ENCODE assay signal across 8 cellular contexts in the genomic region with DNA sequence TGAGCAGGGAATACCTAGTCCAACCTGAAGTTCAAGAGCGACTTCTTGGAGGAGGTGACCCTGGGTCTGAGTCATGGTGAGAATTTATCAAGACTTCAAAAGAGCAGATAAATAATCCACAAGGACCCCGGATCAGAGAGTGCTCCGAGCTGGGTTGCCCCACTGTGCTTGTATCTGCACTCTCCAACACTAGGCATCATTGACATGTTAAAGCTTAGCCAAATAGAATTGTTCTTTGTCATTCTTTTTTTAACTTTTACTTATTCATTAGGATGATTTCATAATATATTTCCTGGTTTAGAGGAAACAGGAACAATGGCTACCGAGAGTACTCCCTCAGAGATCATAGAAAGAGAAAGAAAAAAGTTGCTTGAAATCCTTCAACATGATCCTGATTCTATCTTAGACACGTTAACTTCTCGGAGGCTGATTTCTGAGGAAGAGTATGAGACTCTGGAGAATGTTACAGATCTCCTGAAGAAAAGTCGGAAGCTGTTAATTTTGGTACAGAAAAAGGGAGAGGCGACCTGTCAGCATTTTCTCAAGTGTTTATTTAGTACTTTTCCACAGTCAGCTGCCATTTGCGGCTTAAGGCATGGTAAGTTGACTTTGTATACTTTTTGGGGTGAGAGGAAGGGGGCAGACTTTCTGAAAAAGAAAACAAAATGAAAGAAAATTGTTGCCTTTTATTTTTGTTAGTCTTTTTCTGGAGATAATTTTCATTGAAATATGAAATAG. TPM values are rescaled to one million over a fixed set of nuclear protein-coding genes. Genes with fewer than 3 reads are reported as not detected.
A peak's percentile ranks its signal among the peaks of the same experiment; 100 is the strongest.
DNase-seq lines count a peak whose midpoint lies in the region; ATAC-seq and TF ChIP-seq lines count a peak whose summit lies in the region.

A gene with protein sequence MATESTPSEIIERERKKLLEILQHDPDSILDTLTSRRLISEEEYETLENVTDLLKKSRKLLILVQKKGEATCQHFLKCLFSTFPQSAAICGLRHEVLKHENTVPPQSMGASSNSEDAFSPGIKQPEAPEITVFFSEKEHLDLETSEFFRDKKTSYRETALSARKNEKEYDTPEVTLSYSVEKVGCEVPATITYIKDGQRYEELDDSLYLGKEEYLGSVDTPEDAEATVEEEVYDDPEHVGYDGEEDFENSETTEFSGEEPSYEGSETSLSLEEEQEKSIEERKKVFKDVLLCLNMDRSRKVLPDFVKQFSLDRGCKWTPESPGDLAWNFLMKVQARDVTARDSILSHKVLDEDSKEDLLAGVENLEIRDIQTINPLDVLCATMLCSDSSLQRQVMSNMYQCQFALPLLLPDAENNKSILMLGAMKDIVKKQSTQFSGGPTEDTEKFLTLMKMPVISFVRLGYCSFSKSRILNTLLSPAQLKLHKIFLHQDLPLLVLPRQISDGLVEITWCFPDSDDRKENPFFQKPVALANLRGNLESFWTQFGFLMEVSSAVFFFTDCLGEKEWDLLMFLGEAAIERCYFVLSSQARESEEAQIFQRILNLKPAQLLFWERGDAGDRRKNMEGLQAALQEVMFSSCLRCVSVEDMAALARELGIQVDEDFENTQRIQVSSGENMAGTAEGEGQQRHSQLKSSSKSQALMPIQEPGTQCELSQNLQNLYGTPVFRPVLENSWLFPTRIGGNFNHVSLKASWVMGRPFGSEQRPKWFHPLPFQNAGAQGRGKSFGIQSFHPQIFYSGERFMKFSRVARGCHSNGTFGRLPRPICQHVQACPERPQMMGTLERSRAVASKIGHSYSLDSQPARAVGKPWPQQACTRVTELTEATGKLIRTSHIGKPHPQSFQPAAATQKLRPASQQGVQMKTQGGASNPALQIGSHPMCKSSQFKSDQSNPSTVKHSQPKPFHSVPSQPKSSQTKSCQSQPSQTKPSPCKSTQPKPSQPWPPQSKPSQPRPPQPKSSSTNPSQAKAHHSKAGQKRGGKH (plus strand): TSS at position 300 of the 738 bp plus-strand sequence. CDS start 16 bp downstream, at position 316.

- H3K27ac Mint-ChIP-seq in activated naive CD8-positive, alpha-beta T cell treated with anti-CD3 and anti-CD28 coated beads, Interleukin-2, amount 50 U/mL, for 24 hours = peak within 1 kb of the TSS; percentile 88
- peak within 1 kb of the TSS; percentile 41 to 95 (median 87) for H3K27ac Mint-ChIP-seq in immature natural killer cell

- no peaks in the 10 kb centered on the region for H3K27me3 ChIP-seq in BJ (ENCODE audit: control insufficient read depth, insufficient read depth, low read length)

- H3K27me3 Mint-ChIP-seq in activated naive CD8-positive, alpha-beta T cell treated with anti-CD3 and anti-CD28 coated beads, Interleukin-2, amount 50 U/mL, for 24 hours = peaks cover 6% of the 10 kb centered on the region
- peaks cover 4 to 8% (median 8%) of the 10 kb centered on the region in 3 donors for H3K27me3 Mint-ChIP-seq in immature natural killer cell (ENCODE audit: low read depth in 3 of 3)

- H3K36me3 ChIP-seq in BJ (ENCODE audit: control insufficient read depth, insufficient read depth, low read length) = no peaks in the 10 kb centered on the region

- DNase-seq in BJ (ENCODE audit: low read depth) = no peak
- DNase-seq in LoVo (ENCODE audit: low spot score) = peak; percentile 51
- DNase-seq in activated naive CD8-positive, alpha-beta T cell treated with anti-CD3 and anti-CD28 coated beads, Interleukin-2, amount 50 U/mL, for 24 hours = no peak
- DNase-seq in immature natural killer cell = peak; percentile 11 to 19 (median 17)
- no peak for DNase-seq in stimulated activated naive CD8-positive, alpha-beta T cell treated with anti-CD3 and anti-CD28 coated beads, Interleukin-15, Interleukin-2, amounts not matched to agents 100 U/mL and 50 U/mL, for 24 hours
- DNase-seq in NCI-H446 treated with DMSO at 0.1 percent for 48 hours (lab: John Stamatoyannopoulos, UW) = no peak
- no peak for DNase-seq in HPDE6-E6E7 (ENCODE audit: extremely low spot score)

- CTCF ChIA-PET in BJ (lab: Yijun Ruan, JAX) = interaction anchor here (0.6 to 0.7 kb wide), 2 partner anchors 11 to 162 kb away, joined by 3 read pairs; a partner anchor contains a TSS

- POLR2A ChIA-PET in BJ (lab: Charles Lee) = no interaction called here

- H3K4me3 ChIP-seq in BJ (ENCODE audit: low read depth, low read length) = peak within 1 kb of the TSS; percentile 3; the same call in 1 of the 2 replicates

- peak; percentile 38 for ATAC-seq in GM19397 (IDR thresholded peaks at IDR 0.05; ENCODE audit: unreplicated experiment)
- ATAC-seq in activated naive CD8-positive, alpha-beta T cell treated with anti-CD3 and anti-CD28 coated beads, Interleukin-2, amount 50 U/mL, for 24 hours = peak; percentile 50
- peak; percentile 50 for ATAC-seq in stimulated activated naive CD8-positive, alpha-beta T cell treated with anti-CD3 and anti-CD28 coated beads, Interleukin-15, Interleukin-2, amounts not matched to agents 100 U/mL and 50 U/mL, for 24 hours

- no peaks in the 10 kb centered on the region for H3K9me3 Mint-ChIP-seq in activated naive CD8-positive, alpha-beta T cell treated with anti-CD3 and anti-CD28 coated beads, Interleukin-2, amount 50 U/mL, for 24 hours
- no peaks in the 10 kb centered on the region for H3K9me3 Mint-ChIP-seq in immature natural killer cell

- peak within 1 kb of the TSS; percentile 83 for H3K4me3 Mint-ChIP-seq in activated naive CD8-positive, alpha-beta T cell treated with anti-CD3 and anti-CD28 coated beads, Interleukin-2, amount 50 U/mL, for 24 hours
- H3K4me3 Mint-ChIP-seq in immature natural killer cell = peak within 1 kb of the TSS; percentile 83 to 92 (median 88)

- no peaks in the 10 kb centered on the region for H3K36me3 Mint-ChIP-seq in activated naive CD8-positive, alpha-beta T cell treated with anti-CD3 and anti-CD28 coated beads, Interleukin-2, amount 50 U/mL, for 24 hours (ENCODE audit: low read depth)
- no peaks in the 10 kb centered on the region for H3K36me3 Mint-ChIP-seq in immature natural killer cell

- peaks cover 20% of the 10 kb centered on the region for H3K4me1 Mint-ChIP-seq in activated naive CD8-positive, alpha-beta T cell treated with anti-CD3 and anti-CD28 coated beads, Interleukin-2, amount 50 U/mL, for 24 hours
- peaks cover 16 to 27% of the 10 kb centered on the region in 2 donors for H3K4me1 Mint-ChIP-seq in immature natural killer cell

- TF ChIP-seq CTCF in BJ (IDR thresholded peaks at IDR 0.05; ENCODE audit: insufficient read depth, low read depth, low read length) = no peak

RNA-seq across cellular contexts. Expression of the gene that starts here (rescaled TPM):
- polyA plus RNA-seq in BJ (2011; rRNA removed) = 0.63 and 0.77 TPM in 2 replicates
- polyA minus RNA-seq in BJ (2011; rRNA and poly(A)+ RNA removed) = 0.52 and 0.62 TPM in 2 replicates
- 1 to 10 TPM; 1.5 to 4.5 (median 1.9) TPM for polyA plus RNA-seq in immature natural killer cell

Comparison
In these comparisons a context has a peak if more than half of its experiments do, and no peak if none do; other contexts are left out.
1. DNase-seq: peak in LoVo (single experiment) and immature natural killer cell (3 of 3); none in BJ (single experiment), activated naive CD8-positive, alpha-beta T cell treated with anti-CD3 and anti-CD28 coated beads, Interleukin-2, amount 50 U/mL, for 24 hours (single experiment), stimulated activated naive CD8-positive, alpha-beta T cell treated with anti-CD3 and anti-CD28 coated beads, Interleukin-15, Interleukin-2, amounts not matched to agents 100 U/mL and 50 U/mL, for 24 hours (single experiment), NCI-H446 treated with DMSO at 0.1 percent for 48 hours (single experiment) and HPDE6-E6E7 (single experiment).
2. Peak in every context shown above with its lines, with median percentiles within 50 percentile points of each other: ATAC-seq.